ENCODE assay signal across 8 cellular contexts in genomic region chr17:2058521-2059124, GRCh38. TPM values are rescaled to one million over a fixed set of nuclear protein-coding genes. Genes with fewer than 3 reads are reported as not detected.
DNase-seq lines count a peak whose midpoint lies in the region; ATAC-seq and TF ChIP-seq lines count a peak whose summit lies in the region.

No MANE protein-coding gene starts in this region.

- H3K79me1 ChIP-seq in IMR-90 (ENCODE audit: low read depth in 1 of 2, low read length in 2 of 2), result peaks cover 13 to 55% of the 10 kb centered on the region in 2 experiments

- H3K9ac ChIP-seq in IMR-90 (ENCODE audit: low read depth, low read length) (no peak overlapping the region), neural progenitor cell (no peak overlapping the region)

- TF ChIP-seq POLR2A in IMR-90 (IDR thresholded peaks at IDR 0.05; ENCODE audit: low read depth, low read length), result 0 out of 2 replicates have a peak, but pooled peaks have one; percentile 7

- peak overlapping the region; percentile 79 for H3K4me3 ChIP-seq in BJ (ENCODE audit: low read depth, low read length)
- no peak overlapping the region; the same call in 1 of the 2 replicates for H3K4me3 ChIP-seq in IMR-90 (ENCODE audit: insufficient read depth, low read depth, low read length)
- peak overlapping the region; percentile 44 for H3K4me3 ChIP-seq in fibroblast of mammary gland (ENCODE audit: control insufficient read depth, low read depth, low read length)
- H3K4me3 ChIP-seq in neural progenitor cell, result no peak overlapping the region

- H3K36me3 Mint-ChIP-seq in activated T-cell treated with anti-CD3 and anti-CD28 coated beads, Interleukin-2, amount 50 U/mL, for 24 hours (ENCODE audit: low read depth), result peaks cover 52% of the 10 kb centered on the region
- peaks cover 15% of the 10 kb centered on the region for H3K36me3 Mint-ChIP-seq in neural progenitor cell

- H3K9me3 Mint-ChIP-seq in activated T-cell treated with anti-CD3 and anti-CD28 coated beads, Interleukin-2, amount 50 U/mL, for 24 hours, result no peaks in the 10 kb centered on the region
- no peaks in the 10 kb centered on the region for H3K9me3 Mint-ChIP-seq in neural progenitor cell

- H3K27ac ChIP-seq in IMR-90 (ENCODE audit: insufficient read depth, low read length) (peak overlapping the region; percentile 98), neural progenitor cell (no peak overlapping the region)

- no peak overlapping the region; the same call in 2 of the 3 replicates for H2BK15ac ChIP-seq in IMR-90 (ENCODE audit: low read depth, low read length)

- no TSS peak for BruUV-seq in IMR-90 (replicated peaks; lab: Mats Ljungman, UMichigan)

- no peak overlapping the region for H3K56ac ChIP-seq in IMR-90 (ENCODE audit: extremely low read depth, insufficient read depth, low read length)

- DNase-seq in BJ (ENCODE audit: low read depth), result no peak
- DNase-seq in IMR-90, result peak; percentile 76
- peak; percentile 81 for DNase-seq in activated T-cell treated with anti-CD3 and anti-CD28 coated beads, Interleukin-2, amount 50 U/mL, for 24 hours
- peak; percentile 86 for DNase-seq in fibroblast of mammary gland (ENCODE audit: low read depth)
- no peak for DNase-seq in neural progenitor cell (ENCODE audit: low spot score)
- DNase-seq in SK-N-DZ (ENCODE audit: low spot score), result no peak
- DNase-seq in NCI-H748 treated with DMSO at 0.1 percent for 48 hours (lab: John Stamatoyannopoulos, UW), result no peak

- dilution Hi-C loops in IMR-90 (cut with HindIII; ENCODE audit: low sequenced_read_pairs, unreplicated experiment), result no loop called here

- peak overlapping the region; percentile 46 for H2BK120ac ChIP-seq in IMR-90 (ENCODE audit: low read depth, low read length)

- no peak overlapping the region for H2AK5ac ChIP-seq in IMR-90 (ENCODE audit: low read depth, low read length)

- H3K4me1 ChIP-seq in IMR-90 (ENCODE audit: control insufficient read depth, insufficient read depth, low read length) (peaks cover 51% of the 10 kb centered on the region), neural progenitor cell (peaks cover 12% of the 10 kb centered on the region)

- intact Hi-C loops in IMR-90 (cut with micrococcal nuclease), result no loop called here

- no peaks in the 10 kb centered on the region for H3K79me2 ChIP-seq in neural progenitor cell (ENCODE audit: low read depth)

- H2BK20ac ChIP-seq in IMR-90 (ENCODE audit: low read depth, low read length), result no peak overlapping the region

- H3K36me3 ChIP-seq in BJ (ENCODE audit: control insufficient read depth, insufficient read depth, low read length), result peaks cover 37% of the 10 kb centered on the region
- peaks cover 46% of the 10 kb centered on the region for H3K36me3 ChIP-seq in IMR-90 (ENCODE audit: control insufficient read depth, insufficient read depth, low read length)
- H3K36me3 ChIP-seq in neural progenitor cell, result no peaks in the 10 kb centered on the region

- H3K23ac ChIP-seq in IMR-90 (ENCODE audit: low read depth, low read length), result no peak overlapping the region

- peak overlapping the region; percentile 31 for H2AK9ac ChIP-seq in IMR-90 (replicated peaks; ENCODE audit: low read depth, low read length, poor library complexity)

- POLR2A ChIA-PET in BJ (lab: Charles Lee) (interaction anchor here (0.6 to 1.2 kb wide), 2 partner anchors 144 to 186 kb away, joined by 3 to 6 read pairs; no protein-coding TSS in a partner anchor), IMR-90 (lab: Charles Lee; ENCODE audit: unreplicated experiment) (interaction anchor here (0.9 kb wide), 1 partner anchor 186 kb away, joined by 3 read pairs; no protein-coding TSS in a partner anchor)

- H3K9me3 ChIP-seq in IMR-90 (ENCODE audit: control insufficient read depth, insufficient read depth, low read length) (no peaks in the 10 kb centered on the region), neural progenitor cell (ENCODE audit: low read depth) (no peaks in the 10 kb centered on the region)

- H3K27ac Mint-ChIP-seq in activated T-cell treated with anti-CD3 and anti-CD28 coated beads, Interleukin-2, amount 50 U/mL, for 24 hours, result peak overlapping the region; percentile 50
- no peak overlapping the region for H3K27ac Mint-ChIP-seq in neural progenitor cell

- H3K9me1 ChIP-seq in IMR-90 (ENCODE audit: insufficient read depth, low read length), result 0 out of 2 replicates have a peak, but pooled peaks cover 7% of the 10 kb centered on the region

- TF ChIP-seq CTCF in BJ (IDR thresholded peaks at IDR 0.05; ENCODE audit: insufficient read depth, low read depth, low read length) (peak; percentile 62), IMR-90 (conservative IDR thresholded peaks at IDR 0.05; ENCODE audit: low read depth, low read length) (peak; percentile 68), fibroblast of mammary gland (conservative IDR thresholded peaks at IDR 0.05; ENCODE audit: control insufficient read depth, insufficient read depth, low read depth, low read length) (peak; percentile 60), neural progenitor cell (IDR thresholded peaks at IDR 0.05) (peak; percentile 55)

- peaks cover 23% of the 10 kb centered on the region for H3F3A ChIP-seq in neural progenitor cell (ENCODE audit: low read depth)

- H4K20me1 ChIP-seq in IMR-90 (ENCODE audit: insufficient read depth, low read length) (peaks cover 25% of the 10 kb centered on the region), neural progenitor cell (ENCODE audit: low read depth) (peaks cover 80% of the 10 kb centered on the region)

- peak overlapping the region; percentile 95 for H2BK5ac ChIP-seq in IMR-90 (ENCODE audit: low read depth, low read length, poor library complexity, severe bottlenecking)

- H3K27me3 Mint-ChIP-seq in activated T-cell treated with anti-CD3 and anti-CD28 coated beads, Interleukin-2, amount 50 U/mL, for 24 hours, result peaks cover 3% of the 10 kb centered on the region
- peaks cover 21% of the 10 kb centered on the region for H3K27me3 Mint-ChIP-seq in neural progenitor cell (ENCODE audit: insufficient read depth, low read depth)

- peak overlapping the region; percentile 49 for H3K4me3 Mint-ChIP-seq in activated T-cell treated with anti-CD3 and anti-CD28 coated beads, Interleukin-2, amount 50 U/mL, for 24 hours
- no peak overlapping the region for H3K4me3 Mint-ChIP-seq in neural progenitor cell

- H3K4me1 Mint-ChIP-seq in activated T-cell treated with anti-CD3 and anti-CD28 coated beads, Interleukin-2, amount 50 U/mL, for 24 hours (ENCODE audit: low read depth), result peaks cover 36% of the 10 kb centered on the region
- H3K4me1 Mint-ChIP-seq in neural progenitor cell, result peaks cover 28% of the 10 kb centered on the region

- H3K14ac ChIP-seq in IMR-90 (replicated peaks; ENCODE audit: low read depth, low read length), result no peak overlapping the region

- H2AFZ ChIP-seq in IMR-90 (replicated peaks; ENCODE audit: low read length, poor library complexity) (peak overlapping the region; percentile 61), neural progenitor cell (replicated peaks) (no peak overlapping the region)

- ATAC-seq in IMR-90 (ENCODE audit: low read depth), result 0 out of 2 replicates have a peak, but pooled peaks have one; percentile 1
- ATAC-seq in HG02623 (IDR thresholded peaks at IDR 0.05; ENCODE audit: unreplicated experiment), result no peak

- no peak overlapping the region for H3K18ac ChIP-seq in IMR-90 (ENCODE audit: low read depth, low read length)

- no peak overlapping the region; the same call in 1 of the 2 replicates for H3K4me2 ChIP-seq in IMR-90 (ENCODE audit: low read depth, low read length)
- H3K4me2 ChIP-seq in neural progenitor cell, result no peak overlapping the region

- TF ChIP-seq RAD21 in IMR-90 (IDR thresholded peaks at IDR 0.05; ENCODE audit: low read length), result peak; percentile 75

- H4K91ac ChIP-seq in IMR-90 (ENCODE audit: insufficient read depth, low read depth, low read length), result peak overlapping the region; percentile 71

- H3K4ac ChIP-seq in IMR-90 (ENCODE audit: low read depth, low read length), result peak overlapping the region; percentile 16

- in situ Hi-C loops in IMR-90 (cut with MboI; ENCODE audit: low sequenced_read_pairs), result no loop called here

- no peaks in the 10 kb centered on the region for H3K27me3 ChIP-seq in BJ (ENCODE audit: control insufficient read depth, insufficient read depth, low read length)
- H3K27me3 ChIP-seq in IMR-90 (ENCODE audit: control insufficient read depth, insufficient read depth, low read length), result no peaks in the 10 kb centered on the region
- peaks cover 90% of the 10 kb centered on the region for H3K27me3 ChIP-seq in neural progenitor cell

- 17% methylated on average over 23 of the region's 58 CpGs; no CpG with 5 or more reads in 1 of the 2 experiments for WGBS in IMR-90 (ENCODE audit: extremely low coverage in 2 of 2, insufficient read length in 1 of 2), 2 experiments

- H4K8ac ChIP-seq in IMR-90 (ENCODE audit: low read depth in 2 of 2, low read length in 2 of 2), result peak overlapping the region; percentile 43 to 75; a peak in 2 of 4 replicates

- H4K5ac ChIP-seq in IMR-90 (ENCODE audit: low read depth, low read length), result no peak overlapping the region

- CTCF ChIA-PET in BJ (lab: Yijun Ruan, JAX), result interaction anchor here (0.7 to 9.7 kb wide), 19 partner anchors 9 to 226 kb away, joined by 3 to 310 read pairs (median 5); no protein-coding TSS in a partner anchor
- CTCF ChIA-PET in IMR-90 (lab: Yijun Ruan, JAX), result interaction anchor here (0.6 to 6.3 kb wide), 8 partner anchors 9 to 224 kb away, joined by 3 to 57 read pairs (median 4); no protein-coding TSS in a partner anchor

RNA-seq across cellular contexts. Expression of gene HIC1, which starts 3.7 kb away (rescaled TPM):
- polyA plus RNA-seq in BJ (2011; rRNA removed), result 14.8 and 15.1 TPM in 2 replicates
- 10.3 and 11.1 TPM in 2 replicates for polyA minus RNA-seq in BJ (2011; rRNA and poly(A)+ RNA removed)
- total RNA-seq in IMR-90 (2012; rRNA removed), result 10.0 and 10.4 TPM in 2 replicates
- polyA plus RNA-seq in IMR-90 (2012; rRNA removed), result 23.0 and 30.9 TPM in 2 replicates
- 17.8 and 60.2 TPM in 2 replicates for polyA plus RNA-seq in IMR-90 (2012; cell fraction: cytosol; rRNA removed)
- polyA plus RNA-seq in IMR-90 (2012; cell fraction: nucleus; rRNA removed; ENCODE audit: low replicate concordance), result 69.0 and 122 TPM in 2 replicates
- total RNA-seq in neural progenitor cell (ENCODE audit: low replicate concordance), result 0.62 TPM in 1 of 2 replicates, not detected in the other
- polyA plus RNA-seq in SK-N-DZ (2014; cell fraction: cytosol; rRNA removed), result 0.89 and 4.4 TPM in 2 replicates
- polyA plus RNA-seq in SK-N-DZ (2014; cell fraction: nucleus; rRNA removed), result 9.0 and 14.7 TPM in 2 replicates

RNA-seq across cellular contexts. Expression of gene OVCA2, which starts 16.8 kb away (rescaled TPM):
- 42.0 and 56.7 TPM in 2 replicates for polyA plus RNA-seq in BJ (2011; rRNA removed)
- 12.0 and 19.1 TPM in 2 replicates for polyA minus RNA-seq in BJ (2011; rRNA and poly(A)+ RNA removed)
- total RNA-seq in IMR-90 (2012; rRNA removed), result 38.7 and 42.2 TPM in 2 replicates
- polyA plus RNA-seq in IMR-90 (2012; rRNA removed), result 46.9 and 52.6 TPM in 2 replicates
- polyA plus RNA-seq in IMR-90 (2012; cell fraction: cytosol; rRNA removed), result 40.4 and 50.0 TPM in 2 replicates
- polyA plus RNA-seq in IMR-90 (2012; cell fraction: nucleus; rRNA removed; ENCODE audit: low replicate concordance), result 23.2 and 26.2 TPM in 2 replicates
- 5.4 and 23.1 TPM in 2 replicates for total RNA-seq in neural progenitor cell (ENCODE audit: low replicate concordance)
- 40.6 and 46.7 TPM in 2 replicates for polyA plus RNA-seq in SK-N-DZ (2014; cell fraction: cytosol; rRNA removed)
- polyA plus RNA-seq in SK-N-DZ (2014; cell fraction: nucleus; rRNA removed), result 28.2 and 44.6 TPM in 2 replicates

RNA-seq across cellular contexts. Expression of gene DPH1, which starts 28.7 kb away (rescaled TPM):
- polyA plus RNA-seq in BJ (2011; rRNA removed), result 36.1 and 54.6 TPM in 2 replicates
- 41.5 and 59.5 TPM in 2 replicates for polyA minus RNA-seq in BJ (2011; rRNA and poly(A)+ RNA removed)
- total RNA-seq in IMR-90 (2012; rRNA removed), result 20.6 and 24.4 TPM in 2 replicates
- 49.9 and 51.9 TPM in 2 replicates for polyA plus RNA-seq in IMR-90 (2012; rRNA removed)
- polyA plus RNA-seq in IMR-90 (2012; cell fraction: cytosol; rRNA removed), result 31.8 and 38.7 TPM in 2 replicates
- polyA plus RNA-seq in IMR-90 (2012; cell fraction: nucleus; rRNA removed; ENCODE audit: low replicate concordance), result 153 and 299 TPM in 2 replicates
- total RNA-seq in neural progenitor cell (ENCODE audit: low replicate concordance), result 21.1 and 28.0 TPM in 2 replicates
- polyA plus RNA-seq in SK-N-DZ (2014; cell fraction: cytosol; rRNA removed), result 48.4 and 48.9 TPM in 2 replicates
- 129 and 146 TPM in 2 replicates for polyA plus RNA-seq in SK-N-DZ (2014; cell fraction: nucleus; rRNA removed)

RNA-seq across cellular contexts. Expression of gene RTN4RL1, which starts 33.5 kb away (rescaled TPM):
- polyA plus RNA-seq in BJ (2011; rRNA removed) (0.16 and 0.32 TPM in 2 replicates), IMR-90 (2012; rRNA removed) (0.03 and 0.04 TPM in 2 replicates)
- 0.05 TPM in 2 replicates for polyA minus RNA-seq in BJ (2011; rRNA and poly(A)+ RNA removed)
- total RNA-seq in IMR-90 (2012; rRNA removed) (under 0.01 TPM in 2 replicates), neural progenitor cell (ENCODE audit: low replicate concordance) (3.4 and 7.2 TPM in 2 replicates)
- 0.07 TPM in 1 of 2 replicates, not detected in the other for polyA plus RNA-seq in IMR-90 (2012; cell fraction: cytosol; rRNA removed)
- polyA plus RNA-seq in IMR-90 (2012; cell fraction: nucleus; rRNA removed; ENCODE audit: low replicate concordance), result 0.03 TPM in 1 of 2 replicates, not detected in the other
- not detected in 2 replicates for polyA plus RNA-seq in SK-N-DZ (2014; cell fraction: cytosol; rRNA removed)
- polyA plus RNA-seq in SK-N-DZ (2014; cell fraction: nucleus; rRNA removed), result 0.34 TPM in 1 of 2 replicates, not detected in the other

Comparison
In these comparisons a context has a peak if more than half of its experiments do, and no peak if none do; other contexts are left out.
1. DNase-seq: peak in IMR-90 (single experiment), activated T-cell treated with anti-CD3 and anti-CD28 coated beads, Interleukin-2, amount 50 U/mL, for 24 hours (single experiment) and fibroblast of mammary gland (single experiment); none in BJ (single experiment), neural progenitor cell (single experiment), SK-N-DZ (single experiment) and NCI-H748 treated with DMSO at 0.1 percent for 48 hours (single experiment).
2. H3K4me3 ChIP-seq: peak in BJ (single experiment) and fibroblast of mammary gland (single experiment); none in IMR-90 (single experiment) and neural progenitor cell (single experiment).
3. Peak in every context shown above with its lines, with median percentiles within 50 percentile points of each other: CTCF ChIP-seq.